25 cellular contexts compared by ENCODE assay signal in the genomic region with DNA sequence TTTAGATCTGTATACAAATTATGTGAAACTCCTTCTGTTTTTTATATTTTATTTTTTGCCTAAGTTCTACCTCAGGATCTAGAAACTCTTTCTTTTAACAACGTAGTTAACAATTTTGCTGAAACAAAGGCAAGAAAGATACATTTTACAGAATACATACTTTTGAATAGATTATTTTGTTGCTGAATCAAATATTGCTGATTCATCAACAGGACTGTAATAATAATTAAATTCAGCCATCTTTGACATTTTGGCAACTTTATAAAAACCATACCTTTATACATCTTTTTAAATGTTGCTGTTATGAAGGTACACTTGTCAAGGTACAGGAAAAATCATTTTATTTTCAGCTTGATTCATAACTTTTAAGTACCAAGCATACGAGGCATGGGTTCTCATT. TPM values are rescaled to one million over a fixed set of nuclear protein-coding genes. Genes with fewer than 3 reads are reported as not detected.
DNase-seq lines count a peak whose midpoint lies in the region; ATAC-seq, FAIRE-seq and TF ChIP-seq lines count a peak whose summit lies in the region.
"Had no signal": no experiment of that assay in that cellular context is flagged by ENCODE, and none has a peak within 500 bp of the region (broad histone marks: within the 10 kb centered on the region; RNA-seq: fewer than 3 reads in every experiment).

No MANE protein-coding gene starts in this region.

- CTCF ChIA-PET in A549 (lab: Yijun Ruan, JAX), result no interaction called here
- CTCF ChIA-PET in IMR-90 (lab: Yijun Ruan, JAX), result no interaction called here
- CTCF ChIA-PET in K562 (lab: Yijun Ruan, JAX; ENCODE audit: low intra/inter-chr PET ratio), result no interaction called here

- H2BK15ac ChIP-seq in IMR-90 (ENCODE audit: low read depth, low read length) (no peak overlapping the region), mesendoderm (replicated peaks; ENCODE audit: low read depth) (no peak overlapping the region)

- DNase-seq in A549 (ENCODE audit: low read depth in 1 of 2, low spot score in 1 of 2) (no peak), D721Med (ENCODE audit: insufficient read length, low spot score) (no peak), IMR-90 (no peak), K562 (ENCODE audit: extremely low read depth in 1 of 4, low spot score in 3 of 4) (no peak), heart right ventricle (no peak), mesendoderm (no peak)
- DNase-seq: 8988T; AML-193; Caco-2; Calu3; CD4-positive, alpha-beta T cell; CD8-positive, alpha-beta T cell; DMS 273 treated with DMSO at 0.1 percent for 48 hours; DMS153; DMS53; DMS79; DND-41; EL; GDM1 had no signal

- H2AK9ac ChIP-seq in IMR-90 (replicated peaks; ENCODE audit: low read depth, low read length, poor library complexity), result no peak overlapping the region

- H3K14ac ChIP-seq in IMR-90 (replicated peaks; ENCODE audit: low read depth, low read length), result no peak overlapping the region

- H2BK20ac ChIP-seq in IMR-90 (ENCODE audit: low read depth, low read length), result no peak overlapping the region

- H3K27ac ChIP-seq in A549, result no peak overlapping the region
- no peak overlapping the region for H3K27ac ChIP-seq in IMR-90 (ENCODE audit: insufficient read depth, low read length)
- H3K27ac ChIP-seq in K562 (ENCODE audit: extremely low read depth, low read depth, low read length), result no peak overlapping the region
- H3K27ac ChIP-seq in heart right ventricle, result no peak overlapping the region
- H3K27ac ChIP-seq in mesendoderm (ENCODE audit: low read depth, low read length), result no peak overlapping the region
- H3K27ac ChIP-seq: BLaER1 treated with 17β-estradiol and CSF1 and Interleukin-3, amounts not matched to agents 10 nM and 100 nM; C4-2B had no signal

- H3K36me3 ChIP-seq in IMR-90 (ENCODE audit: control insufficient read depth, insufficient read depth, low read length) (no peaks in the 10 kb centered on the region), K562 (ENCODE audit: control insufficient read depth, insufficient read depth, low read length) (no peaks in the 10 kb centered on the region), heart right ventricle (no peaks in the 10 kb centered on the region), mesendoderm (ENCODE audit: control insufficient read depth, insufficient read depth, low read length) (no peaks in the 10 kb centered on the region)
- H3K36me3 ChIP-seq: BLaER1 treated with 17β-estradiol and CSF1 and Interleukin-3, amounts not matched to agents 10 nM and 100 nM had no signal

- 77% methylated on average over 2 of the region's 2 CpGs for WGBS in A549 (ENCODE audit: missing lambda C conversion rate)
- no CpG with 5 or more reads among the region's 2 CpGs for WGBS in IMR-90 (ENCODE audit: extremely low coverage in 2 of 2, insufficient read length in 1 of 2), 2 experiments
- 73% methylated on average over 2 of the region's 2 CpGs for WGBS in K562 (ENCODE audit: insufficient coverage, low coverage, missing lambda C conversion rate)
- WGBS in heart right ventricle, 2 donors, result 84 to 92% methylated on average over 2 of the region's 2 CpGs
- WGBS in mesendoderm (ENCODE audit: extremely low coverage, insufficient coverage, low lambda C conversion rate), result no CpG with 5 or more reads among the region's 2 CpGs

- TF ChIP-seq RAD21 in A549 (conservative IDR thresholded peaks at IDR 0.05 in 1 of 2, IDR thresholded peaks at IDR 0.05 in 1 of 2) (no peak), IMR-90 (IDR thresholded peaks at IDR 0.05; ENCODE audit: low read length) (no peak), K562 (CRISPR knock-in tag; conservative IDR thresholded peaks at IDR 0.05 in 1 of 2, IDR thresholded peaks at IDR 0.05 in 1 of 2) (no peak)

- no peaks in the 10 kb centered on the region for H3K79me1 ChIP-seq in IMR-90 (ENCODE audit: low read depth in 1 of 2, low read length in 2 of 2)
- H3K79me1 ChIP-seq in mesendoderm (ENCODE audit: low read length), result no peaks in the 10 kb centered on the region

- H4K8ac ChIP-seq in IMR-90 (ENCODE audit: low read depth in 2 of 2, low read length in 2 of 2) (no peak overlapping the region), mesendoderm (ENCODE audit: low read depth, low read length) (no peak overlapping the region)

- H3K4me3 ChIP-seq in A549, result no peak overlapping the region
- H3K4me3 ChIP-seq in IMR-90 (ENCODE audit: insufficient read depth, low read depth, low read length), result no peak overlapping the region
- H3K4me3 ChIP-seq in K562, result no peak overlapping the region
- no peak overlapping the region for H3K4me3 ChIP-seq in heart right ventricle
- H3K4me3 ChIP-seq in mesendoderm (ENCODE audit: low read length), result no peak overlapping the region
- H3K4me3 ChIP-seq: BLaER1 treated with 17β-estradiol and CSF1 and Interleukin-3, amounts not matched to agents 10 nM and 100 nM; GM12878 had no signal

- intact Hi-C loops in IMR-90 (cut with micrococcal nuclease), result no loop called here
- intact Hi-C loops in K562 (cut with micrococcal nuclease), result no loop called here
- intact Hi-C loops in heart right ventricle (cut with DNase I), result no loop called here

- H3K9me1 ChIP-seq in IMR-90 (ENCODE audit: insufficient read depth, low read length), result no peaks in the 10 kb centered on the region
- no peaks in the 10 kb centered on the region for H3K9me1 ChIP-seq in K562 (ENCODE audit: control insufficient read depth, insufficient read depth, low read length)

- no peak for TF ChIP-seq EP300 in A549 (IDR thresholded peaks at IDR 0.05)
- no peak for TF ChIP-seq EP300 in K562 (IDR thresholded peaks at IDR 0.05; ENCODE audit: low read length)

- POLR2A ChIA-PET in A549 (lab: Yijun Ruan, JAX) (no interaction called here), IMR-90 (lab: Charles Lee; ENCODE audit: unreplicated experiment) (no interaction called here), K562 (lab: Yijun Ruan, JAX) (no interaction called here)

- H3K23ac ChIP-seq in IMR-90 (ENCODE audit: low read depth, low read length) (no peak overlapping the region), mesendoderm (ENCODE audit: low read length) (no peak overlapping the region)

- TF ChIP-seq POLR2A in A549 (IDR thresholded peaks at IDR 0.05; ENCODE audit: low read length), result no peak
- TF ChIP-seq POLR2A in IMR-90 (IDR thresholded peaks at IDR 0.05; ENCODE audit: low read depth, low read length), result no peak
- no peak for TF ChIP-seq POLR2A in K562 (conservative IDR thresholded peaks at IDR 0.05)

- H3K79me2 ChIP-seq in K562 (ENCODE audit: control insufficient read depth, insufficient read depth, low read length) (no peaks in the 10 kb centered on the region), mesendoderm (ENCODE audit: control insufficient read depth, insufficient read depth, low read length) (no peaks in the 10 kb centered on the region)

- H4K20me1 ChIP-seq in IMR-90 (ENCODE audit: insufficient read depth, low read length) (no peaks in the 10 kb centered on the region), K562 (replicated peaks; ENCODE audit: control insufficient read depth, insufficient read depth, low read length) (no peaks in the 10 kb centered on the region)
- H4K20me1 ChIP-seq: BLaER1 treated with 17β-estradiol and CSF1 and Interleukin-3, amounts not matched to agents 10 nM and 100 nM had no signal

- no peak overlapping the region for H2BK120ac ChIP-seq in IMR-90 (ENCODE audit: low read depth, low read length)
- H2BK120ac ChIP-seq in mesendoderm (ENCODE audit: low read depth, low read length), result no peak overlapping the region

- H4K5ac ChIP-seq in IMR-90 (ENCODE audit: low read depth, low read length) (no peak overlapping the region), mesendoderm (ENCODE audit: low read length) (no peak overlapping the region)

- no peak overlapping the region for H3K56ac ChIP-seq in IMR-90 (ENCODE audit: extremely low read depth, insufficient read depth, low read length)
- no peak overlapping the region for H3K56ac ChIP-seq in mesendoderm (ENCODE audit: low read length)

- FAIRE-seq in A549 (lab: Jason Lieb, UNC) (no peak), D721Med (lab: Jason Lieb, UNC) (peak; percentile 67), K562 (lab: Jason Lieb, UNC) (no peak)
- FAIRE-seq: GM12878, GM12892, GM18507 had no signal

- dilution Hi-C loops in IMR-90 (cut with HindIII; ENCODE audit: low sequenced_read_pairs, unreplicated experiment), result no loop called here

- H2AK5ac ChIP-seq in IMR-90 (ENCODE audit: low read depth, low read length), result no peak overlapping the region
- no peak overlapping the region for H2AK5ac ChIP-seq in mesendoderm (ENCODE audit: low read length)

- H2BK5ac ChIP-seq in IMR-90 (ENCODE audit: low read depth, low read length, poor library complexity, severe bottlenecking) (no peak overlapping the region), mesendoderm (ENCODE audit: low read length) (no peak overlapping the region)

- H3K4me1 ChIP-seq in A549 (no peaks in the 10 kb centered on the region), IMR-90 (ENCODE audit: control insufficient read depth, insufficient read depth, low read length) (no peaks in the 10 kb centered on the region), K562 (replicated peaks in 1 of 2; ENCODE audit: control insufficient read depth in 2 of 2, insufficient read depth in 2 of 2, low read length in 2 of 2) (peaks cover 0 to 20% of the 10 kb centered on the region in 2 experiments; a peak in 2 of 5 replicates), heart right ventricle (no peaks in the 10 kb centered on the region), mesendoderm (ENCODE audit: control insufficient read depth, low read depth, low read length) (no peaks in the 10 kb centered on the region)
- H3K4me1 ChIP-seq: BLaER1 treated with 17β-estradiol and CSF1 and Interleukin-3, amounts not matched to agents 10 nM and 100 nM had no signal

- TF ChIP-seq CTCF in A549 (IDR thresholded peaks at IDR 0.05) (no peak), D721Med (IDR thresholded peaks at IDR 0.05; ENCODE audit: insufficient read depth, missing control alignments) (no peak), IMR-90 (conservative IDR thresholded peaks at IDR 0.05; ENCODE audit: low read depth, low read length) (no peak), K562 (IDR thresholded peaks at IDR 0.05 in 2 of 3, conservative IDR thresholded peaks at IDR 0.05 in 1 of 3; ENCODE audit: insufficient read depth in 2 of 3, low read depth in 1 of 3, low read length in 3 of 3) (no peak), heart right ventricle (IDR thresholded peaks at IDR 0.05) (no peak)

- no peak overlapping the region for H3K4ac ChIP-seq in IMR-90 (ENCODE audit: low read depth, low read length)
- H3K4ac ChIP-seq in mesendoderm (ENCODE audit: low read depth, low read length), result no peak overlapping the region

- ATAC-seq in A549 (no peak), IMR-90 (ENCODE audit: low read depth) (no peak), K562 (no peak), HG02798 (IDR thresholded peaks at IDR 0.05; ENCODE audit: poor library complexity, unreplicated experiment) (no peak), heart right ventricle (no peak)
- ATAC-seq: CD8-positive, alpha-beta T cell; GM12878 had no signal

- no peaks in the 10 kb centered on the region for H3K9me3 ChIP-seq in A549
- H3K9me3 ChIP-seq in IMR-90 (ENCODE audit: control insufficient read depth, insufficient read depth, low read length), result no peaks in the 10 kb centered on the region
- no peaks in the 10 kb centered on the region for H3K9me3 ChIP-seq in K562 (replicated peaks; ENCODE audit: control insufficient read depth, insufficient read depth, low read depth, low read length)
- H3K9me3 ChIP-seq in heart right ventricle, result no peaks in the 10 kb centered on the region
- H3K9me3 ChIP-seq: BLaER1 treated with 17β-estradiol and CSF1 and Interleukin-3, amounts not matched to agents 10 nM and 100 nM; Caco-2 had no signal

- no peak overlapping the region for H3K9ac ChIP-seq in IMR-90 (ENCODE audit: low read depth, low read length)
- H3K9ac ChIP-seq in K562 (ENCODE audit: insufficient read depth in 1 of 2, low read depth in 2 of 2, low read length in 2 of 2), result no peak overlapping the region
- H3K9ac ChIP-seq in mesendoderm (ENCODE audit: low read length), result no peak overlapping the region
- H3K9ac ChIP-seq: BLaER1 treated with 17β-estradiol and CSF1 and Interleukin-3, amounts not matched to agents 10 nM and 100 nM had no signal

- BruUV-seq in IMR-90 (replicated peaks; lab: Mats Ljungman, UMichigan) (no TSS peak), K562 (replicated peaks; lab: Mats Ljungman, UMichigan) (no TSS peak)

- no peak overlapping the region for H4K91ac ChIP-seq in IMR-90 (ENCODE audit: insufficient read depth, low read depth, low read length)

- in situ Hi-C loops in IMR-90 (cut with MboI; ENCODE audit: low sequenced_read_pairs) (no loop called here), K562 (cut with MboI) (no loop called here)

- H3K4me2 ChIP-seq in A549, result no peak overlapping the region
- no peak overlapping the region for H3K4me2 ChIP-seq in IMR-90 (ENCODE audit: low read depth, low read length)
- H3K4me2 ChIP-seq in K562 (ENCODE audit: insufficient read depth, low read length), result no peak overlapping the region
- H3K4me2 ChIP-seq in mesendoderm (ENCODE audit: low read length), result no peak overlapping the region
- H3K4me2 ChIP-seq: BLaER1 treated with 17β-estradiol and CSF1 and Interleukin-3, amounts not matched to agents 10 nM and 100 nM had no signal

- 0 out of 2 replicates have a peak, but pooled peaks cover 2% of the 10 kb centered on the region for H3K27me3 ChIP-seq in IMR-90 (ENCODE audit: control insufficient read depth, insufficient read depth, low read length)
- H3K27me3 ChIP-seq in K562 (ENCODE audit: control insufficient read depth in 2 of 2, insufficient read depth in 2 of 2, low read length in 2 of 2), result no peaks in the 10 kb centered on the region
- peaks cover 0 to 17% (median 0%) of the 10 kb centered on the region in 7 donors for H3K27me3 ChIP-seq in heart right ventricle
- no peaks in the 10 kb centered on the region for H3K27me3 ChIP-seq in mesendoderm (ENCODE audit: insufficient read depth, low read length, poor library complexity)
- H3K27me3 ChIP-seq: BLaER1 treated with 17β-estradiol and CSF1 and Interleukin-3, amounts not matched to agents 10 nM and 100 nM had no signal

- H3K18ac ChIP-seq in IMR-90 (ENCODE audit: low read depth, low read length), result no peak overlapping the region
- no peak overlapping the region for H3K18ac ChIP-seq in mesendoderm (ENCODE audit: low read length)

- H2AFZ ChIP-seq in IMR-90 (replicated peaks; ENCODE audit: low read length, poor library complexity) (no peak overlapping the region), K562 (ENCODE audit: low read depth, low read length) (no peak overlapping the region)

RNA-seq across cellular contexts. Expression of a gene that starts 10.7 kb away (rescaled TPM):
- polyA plus RNA-seq in A549 (2011; rRNA removed) (56.9 and 102 TPM in 2 replicates), A549 (2017; fragmentation: RNase III; extraction: RNeasy Plus Mini Kit Qiagen cat#74134 plus additional on column Dnase treatment) (133 to 134 TPM (median 133 TPM) in 3 replicates), IMR-90 (2012; rRNA removed) (14.0 and 14.3 TPM in 2 replicates), K562 (2011; rRNA removed) (50.3 and 77.7 TPM in 2 replicates), K562 (2014; fragmentation: Illumina TruSeq; extraction: Trizol) (91.5 and 119 TPM in 2 replicates), K562 (2014; fragmentation: Nextera tagmentation; extraction: Ambion mirVana) (100 to 1,000 TPM; 171 to 187 TPM), K562 (2014; rRNA removed) (172 and 190 TPM in 2 replicates), heart right ventricle (10 to 100 TPM; 95.3 to 98.5 TPM)
- polyA plus RNA-seq in A549 (2012; cell fraction: cytosol; rRNA removed), result 63.2 and 78.6 TPM in 2 replicates
- 21.3 and 28.0 TPM in 2 replicates for polyA plus RNA-seq in A549 (2012; cell fraction: nucleus; rRNA removed)
- polyA minus RNA-seq in A549 (2011; rRNA and poly(A)+ RNA removed), result 7.8 and 7.9 TPM in 2 replicates
- total RNA-seq in IMR-90 (2012; rRNA removed) (6.8 and 18.6 TPM in 2 replicates), K562 (2014; rRNA removed) (92.1 and 131 TPM in 2 replicates), K562 (2014; rRNA removed; fragmentation: Illumina TruSeq; extraction: Trizol) (134 and 151 TPM in 2 replicates), K562 (2015; rRNA removed; fragmentation: Illumina TruSeq; extraction: Trizol) (155 and 158 TPM in 2 replicates), K562 (2021) (102 and 112 TPM in 2 replicates), heart right ventricle (10 to 100 TPM; 23.4 to 48.4 (median 29.1) TPM)
- 22.4 and 29.7 TPM in 2 replicates for polyA plus RNA-seq in IMR-90 (2012; cell fraction: cytosol; rRNA removed)
- 7.4 and 9.4 TPM in 2 replicates for polyA plus RNA-seq in IMR-90 (2012; cell fraction: nucleus; rRNA removed; ENCODE audit: low replicate concordance)
- total RNA-seq in K562 (2011; cell fraction: chromatin; rRNA removed; ENCODE audit: low replicate concordance), result 11.0 and 11.3 TPM in 2 replicates
- 18.5 and 22.6 TPM in 2 replicates for total RNA-seq in K562 (2011; cell fraction: nucleolus; rRNA removed)
- 18.0 and 19.1 TPM in 2 replicates for total RNA-seq in K562 (2011; cell fraction: nucleoplasm; rRNA removed)
- 36.7 and 39.3 TPM in 2 replicates for polyA plus RNA-seq in K562 (2011; cell fraction: cytosol; rRNA removed)
- 17.7 and 23.9 TPM in 2 replicates for polyA plus RNA-seq in K562 (2011; cell fraction: nucleus; rRNA removed)
- polyA plus RNA-seq in K562 (2012), result 96.2 and 170 TPM in 2 replicates
- polyA minus RNA-seq in K562 (2011; rRNA and poly(A)+ RNA removed), result 12.1 and 12.6 TPM in 2 replicates
- polyA minus RNA-seq in K562 (2011; cell fraction: cytosol; rRNA and poly(A)+ RNA removed), result 16.4 and 25.5 TPM in 2 replicates
- polyA minus RNA-seq in K562 (2011; cell fraction: nucleus; rRNA and poly(A)+ RNA removed), result 15.6 and 20.1 TPM in 2 replicates
- 59.5 TPM for polyA plus RNA-seq in mesendoderm (2013, experiment 1 of 2)
- polyA plus RNA-seq in mesendoderm (2013, experiment 2 of 2), result 58.5 TPM
